8 cellular contexts compared by ENCODE assay signal in genomic region chr6:88982720-88983119, GRCh38. TPM values are rescaled to one million over a fixed set of nuclear protein-coding genes. Genes with fewer than 3 reads are reported as not detected.
DNase-seq lines count a peak whose midpoint lies in the region; ATAC-seq and TF ChIP-seq lines count a peak whose summit lies in the region.

No MANE protein-coding gene starts in this region.

- no peaks in the 10 kb centered on the region for H3K36me3 ChIP-seq in sigmoid colon

- H3K27me3 ChIP-seq in sigmoid colon, result no peaks in the 10 kb centered on the region

- 0 to 12% methylated on average over 2 of the region's 2 CpGs for WGBS in sigmoid colon, 2 donors

- TF ChIP-seq CTCF in 22Rv1 (IDR thresholded peaks at IDR 0.05) (peak; percentile 73), sigmoid colon (IDR thresholded peaks at IDR 0.05) (peak; percentile 48 to 73 (median 66))

- intact Hi-C loops in left ventricle myocardium superior (cut with micrococcal nuclease) (loop anchor here (2.0 to 10.0 kb wide), 3 partner anchors 52 to 260 kb away; partner anchors contain the start of gene PNRC1), sigmoid colon (cut with DNase I) (loop anchor here (1.0 to 5.0 kb wide), 7 partner anchors 40 to 385 kb away; partner anchors contain the start of genes SRSF12 and UBE2J1)

- ATAC-seq in HG03565 (IDR thresholded peaks at IDR 0.05; ENCODE audit: unreplicated experiment) (peak; percentile 78), left ventricle myocardium superior (peak; percentile 96), GM19035 (IDR thresholded peaks at IDR 0.05; ENCODE audit: unreplicated experiment) (no peak)

- H3K27ac ChIP-seq in 22Rv1, result no peak overlapping the region
- H3K27ac ChIP-seq in sigmoid colon, result peak overlapping the region in 1 of 4 donors; percentile 45

- no peak for TF ChIP-seq EP300 in sigmoid colon (IDR thresholded peaks at IDR 0.05)

- DNase-seq in GDM1 (lab: John Stamatoyannopoulos, UW) (peak; percentile 19), NCI-H748 treated with DMSO at 0.1 percent for 48 hours (lab: John Stamatoyannopoulos, UW) (peak; percentile 60), amniotic stem cell (lab: John Stamatoyannopoulos, UW) (peak; percentile 50), left ventricle myocardium superior (no peak), sigmoid colon (peak; percentile 84)

- H3K4me3 ChIP-seq in sigmoid colon, result no peak overlapping the region

- TF ChIP-seq POLR2A in sigmoid colon (IDR thresholded peaks at IDR 0.05), result no peak

- H3K9me3 ChIP-seq in sigmoid colon, result no peaks in the 10 kb centered on the region

- peaks cover 0 to 9% (median 7%) of the 10 kb centered on the region in 4 donors for H3K4me1 ChIP-seq in sigmoid colon

RNA-seq across cellular contexts. Expression of gene RNGTT, which starts 19.3 kb away (rescaled TPM):
- total RNA-seq in left ventricle myocardium superior (8.4 TPM), sigmoid colon (10 to 100 TPM in 3 of 4 donors, 1 to 10 TPM in 1; 10.0 to 14.7 (median 12.9) TPM)
- polyA plus RNA-seq in sigmoid colon, result 1 to 10 TPM; 3.0 to 7.9 (median 3.9) TPM
